In genomic region chr15:34799149-34799824, GRCh38 we compare ENCODE assay signal across 11 cellular contexts. TPM values are rescaled to one million over a fixed set of nuclear protein-coding genes. Genes with fewer than 3 reads are reported as not detected.
A peak's percentile ranks its signal among the peaks of the same experiment; 100 is the strongest.
DNase-seq lines count a peak whose midpoint lies in the region; ATAC-seq and TF ChIP-seq lines count a peak whose summit lies in the region.
"Had no signal": no experiment of that assay in that cellular context is flagged by ENCODE, and none has a peak within 500 bp of the region (broad histone marks: within the 10 kb centered on the region; RNA-seq: fewer than 3 reads in every experiment).

No MANE protein-coding gene starts in this region.

- no peaks in the 10 kb centered on the region for H4K20me1 ChIP-seq in SK-N-SH (ENCODE audit: insufficient read depth)
- no peaks in the 10 kb centered on the region for H4K20me1 ChIP-seq in smooth muscle cell (ENCODE audit: low read depth)

- no peaks in the 10 kb centered on the region for H3F3A ChIP-seq in SK-N-SH (replicated peaks; ENCODE audit: insufficient read depth)
- H3F3A ChIP-seq in smooth muscle cell (ENCODE audit: low read depth), result peaks cover 46% of the 10 kb centered on the region

- peak; percentile 34 to 52 for ATAC-seq in left cardiac atrium
- no peak for ATAC-seq in HG03108 (IDR thresholded peaks at IDR 0.05; ENCODE audit: unreplicated experiment)
- ATAC-seq in GM21515 (IDR thresholded peaks at IDR 0.05; ENCODE audit: unreplicated experiment), result no peak

- H3K4me1 ChIP-seq in SK-N-SH (ENCODE audit: control insufficient read depth in 1 of 2, insufficient read depth in 2 of 2, low read depth in 1 of 2, low read length in 1 of 2) (peaks cover 7 to 13% of the 10 kb centered on the region in 2 experiments), smooth muscle cell (ENCODE audit: low read depth) (peaks cover 11% of the 10 kb centered on the region)

- H3K27ac ChIP-seq in SK-N-SH (ENCODE audit: low read depth in 2 of 2, low read length in 1 of 2) (peak overlapping the region in 1 of 2 experiments; percentile 75; a peak in 2 of 4 replicates), smooth muscle cell (ENCODE audit: low read depth) (peak overlapping the region; percentile 58)

- H3K4me3 ChIP-seq in SK-N-SH (ENCODE audit: low read depth in 2 of 2, low read length in 1 of 2), result peak overlapping the region in 1 of 2 experiments; percentile 26; a peak in 2 of 4 replicates
- no peak overlapping the region for H3K4me3 ChIP-seq in smooth muscle cell

- TF ChIP-seq EP300 in SK-N-SH (IDR thresholded peaks at IDR 0.05; ENCODE audit: borderline replicate concordance in 1 of 2, low read depth in 1 of 2, low read length in 1 of 2), result peak in 1 of 2 experiments; percentile 73; a peak in 2 of 4 replicates

- H3K9me2 ChIP-seq in SK-N-SH, result no peaks in the 10 kb centered on the region

- H3K4me2 ChIP-seq in SK-N-SH (peak overlapping the region; percentile 47; the same call in 1 of the 2 replicates), smooth muscle cell (peak overlapping the region; percentile 69)

- peak; percentile 6 for DNase-seq in DMS79 treated with DMSO at 0.1 percent for 48 hours (lab: John Stamatoyannopoulos, UW)
- DNase-seq in DMS79 (lab: John Stamatoyannopoulos, UW), result no peak
- peak; percentile 83 for DNase-seq in SK-N-SH
- peak; percentile 78 for DNase-seq in left cardiac atrium
- DNase-seq in smooth muscle cell (lab: John Stamatoyannopoulos, UW; ENCODE audit: unreplicated experiment), result no peak
- no peak for DNase-seq in NCI-H1930 (lab: John Stamatoyannopoulos, UW)
- DNase-seq: 8988T; activated CD4-positive, alpha-beta T cell treated with anti-CD3 and anti-CD28 coated beads for 48 hours had no signal

- intact Hi-C loops in left cardiac atrium (cut with DNase I), result loop anchor here in 1 of 2 donors (5.0 kb wide), 2 partner anchors 82 to 103 kb away; no protein-coding TSS in a partner anchor

- peak overlapping the region; percentile 57; the same call in 1 of the 2 replicates for H2AFZ ChIP-seq in SK-N-SH (ENCODE audit: low read depth)
- peak overlapping the region; percentile 42 for H2AFZ ChIP-seq in smooth muscle cell (ENCODE audit: low read depth)

- H3K79me2 ChIP-seq in SK-N-SH (ENCODE audit: insufficient read depth), result no peaks in the 10 kb centered on the region
- no peaks in the 10 kb centered on the region for H3K79me2 ChIP-seq in smooth muscle cell (ENCODE audit: low read depth)

- H3K36me3 ChIP-seq in SK-N-SH (replicated peaks in 1 of 2; ENCODE audit: control insufficient read depth in 1 of 2, insufficient read depth in 2 of 2, low read length in 1 of 2) (no peaks in the 10 kb centered on the region), smooth muscle cell (ENCODE audit: low read depth) (no peaks in the 10 kb centered on the region)

- H3K27me3 ChIP-seq in SK-N-SH (ENCODE audit: insufficient read depth) (no peaks in the 10 kb centered on the region), smooth muscle cell (ENCODE audit: low read depth) (no peaks in the 10 kb centered on the region)

- peak; percentile 11; the same call in 1 of the 2 replicates for TF ChIP-seq RAD21 in SK-N-SH (IDR thresholded peaks at IDR 0.05; ENCODE audit: low read length)

- 36% methylated on average over 13 of the region's 14 CpGs for WGBS in SK-N-SH (ENCODE audit: low lambda C conversion rate)
- WGBS in smooth muscle cell (ENCODE audit: low lambda C conversion rate), result 11% methylated on average over 14 of the region's 14 CpGs

- TF ChIP-seq CTCF in SK-N-SH (IDR thresholded peaks at IDR 0.05) (no peak), smooth muscle cell (IDR thresholded peaks at IDR 0.05; ENCODE audit: borderline replicate concordance, insufficient read depth, poor library complexity, severe bottlenecking) (no peak)

- CTCF ChIA-PET in SK-N-SH (lab: Yijun Ruan, JAX), result no interaction called here

- H3K9me3 ChIP-seq in SK-N-SH (no peaks in the 10 kb centered on the region), smooth muscle cell (replicated peaks; ENCODE audit: low read depth) (no peaks in the 10 kb centered on the region)

- POLR2A ChIA-PET in SK-N-SH (lab: Yijun Ruan, JAX), result interaction anchor here (1.3 kb wide), 1 partner anchor 13 kb away, joined by 5 read pairs; no protein-coding TSS in a partner anchor

- H3K9ac ChIP-seq in SK-N-SH (no peak overlapping the region), smooth muscle cell (ENCODE audit: low read depth) (no peak overlapping the region)

TF ChIP-seq in SK-N-SH, 30 proteins besides CTCF, POLR2A, EP300 and RAD21:
- TF ChIP-seq RCOR1 (IDR thresholded peaks at IDR 0.05; ENCODE audit: low read length) (no peak; the same call in 1 of the 2 replicates), MXI1 (IDR thresholded peaks at IDR 0.05; ENCODE audit: low read depth, low read length) (peak; percentile 64), GATA2 (CRISPR knock-in tag; IDR thresholded peaks at IDR 0.05) (peak; percentile 70), TCF12 (IDR thresholded peaks at IDR 0.05) (peak; percentile 25; the same call in 1 of the 2 replicates), USF2 (IDR thresholded peaks at IDR 0.05; ENCODE audit: borderline replicate concordance, low read depth, low read length) (no peak), FOSL2 (IDR thresholded peaks at IDR 0.05; ENCODE audit: borderline replicate concordance, low read depth) (no peak), NFIC (IDR thresholded peaks at IDR 0.05; ENCODE audit: borderline replicate concordance) (peak; percentile 88)

RNA-seq across cellular contexts. Expression of gene ACTC1, which starts 3.9 kb away (rescaled TPM):
- polyA plus RNA-seq in SK-N-SH (2012; rRNA removed) (not detected in 2 replicates), smooth muscle cell (90.5 and 405 TPM in 2 replicates)
- not detected in 2 replicates for polyA plus RNA-seq in SK-N-SH (2012; cell fraction: cytosol; rRNA removed)
- 0.01 TPM in 1 of 2 replicates, not detected in the other for polyA plus RNA-seq in SK-N-SH (2012; cell fraction: nucleus; rRNA removed)
- total RNA-seq in left cardiac atrium (over 10,000 TPM; 12,863 to 14,182 TPM), smooth muscle cell (95.9 and 136 TPM in 2 replicates)
- polyA plus RNA-seq: neural cell had no signal

RNA-seq across cellular contexts. Expression of gene GJD2, which starts 44.5 kb away (rescaled TPM):
- polyA plus RNA-seq in SK-N-SH (2012; rRNA removed) (not detected in 2 replicates), smooth muscle cell (not detected in 2 replicates)
- polyA plus RNA-seq in SK-N-SH (2012; cell fraction: cytosol; rRNA removed), result 0.04 TPM in 1 of 2 replicates, not detected in the other
- 0.01 TPM in 1 of 2 replicates, not detected in the other for polyA plus RNA-seq in SK-N-SH (2012; cell fraction: nucleus; rRNA removed)
- total RNA-seq in left cardiac atrium (10 to 100 TPM in 1 of 2 donors, 1 to 10 TPM in 1; 4.9 to 19.2 TPM), smooth muscle cell (0.22 TPM in 1 of 2 replicates, not detected in the other)

Comparison
In these comparisons a context has a peak if more than half of its experiments do, and no peak if none do; other contexts are left out.
1. DNase-seq: peak in DMS79 treated with DMSO at 0.1 percent for 48 hours (single experiment), SK-N-SH (single experiment) and left cardiac atrium (single experiment); none in DMS79 (single experiment), smooth muscle cell (single experiment) and NCI-H1930 (0 of 2).
2. ATAC-seq: peak in left cardiac atrium (2 of 2); none in HG03108 (single experiment) and GM21515 (single experiment).
3. RNA of gene ACTC1, which starts 3.9 kb away (total RNA-seq): 12,863 to 14,182 TPM in left cardiac atrium; 95.9 to 136 TPM in smooth muscle cell; every median in the first group is over 10 times any median in the second.